1 cellular context compared by ENCODE assay signal in genomic region chr3:5428607-5429516, GRCh38.
TF ChIP-seq lines count a peak whose summit lies in the region.

No MANE protein-coding gene starts in this region.

TF ChIP-seq in K562, 482 proteins besides CTCF, POLR2A, EP300 and RAD21 (continued from another document and continues in another):
- peak; percentile 58; the same call in 1 of the 2 replicates for TF ChIP-seq ZNF263 (CRISPR knock-in tag; IDR thresholded peaks at IDR 0.05; ENCODE audit: borderline replicate concordance)
- no peak for TF ChIP-seq PCBP2 (IDR thresholded peaks at IDR 0.05; ENCODE audit: low read depth, low read length, poor library complexity, severe bottlenecking)
- TF ChIP-seq AFF4 (CRISPR knock-in tag; IDR thresholded peaks at IDR 0.05) = peak; percentile 88; the same call in 1 of the 2 replicates
- peak; percentile 83 for TF ChIP-seq EP400 (IDR thresholded peaks at IDR 0.05)
- peak; percentile 60; the same call in 1 of the 2 replicates for TF ChIP-seq OTX1 (CRISPR knock-in tag; IDR thresholded peaks at IDR 0.05)
- TF ChIP-seq PHF20 (IDR thresholded peaks at IDR 0.05; ENCODE audit: partially characterized antibody) = peak; percentile 28
- peak; percentile 97; the same call in 1 of the 2 replicates for TF ChIP-seq ILF3 (IDR thresholded peaks at IDR 0.05; ENCODE audit: borderline replicate concordance)
- peak; percentile 45; the same call in 1 of the 2 replicates for TF ChIP-seq L3MBTL2 (IDR thresholded peaks at IDR 0.05)
- TF ChIP-seq FOXJ2 (tag; IDR thresholded peaks at IDR 0.05) = peak; percentile 92
- TF ChIP-seq CC2D1A (IDR thresholded peaks at IDR 0.05) = peak; percentile 96
- peak; percentile 81 for TF ChIP-seq ESRRA (IDR thresholded peaks at IDR 0.05; ENCODE audit: borderline replicate concordance, low read depth)
- peak; percentile 22 for TF ChIP-seq ZFP36 (IDR thresholded peaks at IDR 0.05; ENCODE audit: low read depth, low read length, partially characterized antibody)
- TF ChIP-seq NELFE (IDR thresholded peaks at IDR 0.05; ENCODE audit: insufficient read depth, insufficient read length) = no peak
- TF ChIP-seq ETS1 (conservative IDR thresholded peaks at IDR 0.05; ENCODE audit: control insufficient read depth, low read depth, low read length) = peak; percentile 66; the same call in 1 of the 2 replicates
- TF ChIP-seq GABPA (tag; conservative IDR thresholded peaks at IDR 0.05; ENCODE audit: low read depth) = peak; percentile 68
- TF ChIP-seq ZNF609 (CRISPR knock-in tag; IDR thresholded peaks at IDR 0.05; ENCODE audit: borderline replicate concordance) = peak; percentile 93
- no peak for TF ChIP-seq POLR2B (IDR thresholded peaks at IDR 0.05; ENCODE audit: low read depth, partially characterized antibody)
- peak; percentile 98 for TF ChIP-seq GATA2 (CRISPR knock-in tag; IDR thresholded peaks at IDR 0.05)
- TF ChIP-seq HMG20B (CRISPR knock-in tag; IDR thresholded peaks at IDR 0.05) = 0 out of 2 replicates have a peak, but pooled peaks have one; percentile 70
- no peak; the same call in 1 of the 2 replicates for TF ChIP-seq ZNF274 (IDR thresholded peaks at IDR 0.05; ENCODE audit: borderline replicate concordance, low read depth, low read length)
- peak; percentile 82 for TF ChIP-seq BRD4 (IDR thresholded peaks at IDR 0.05)
- TF ChIP-seq BACH1 (tag; IDR thresholded peaks at IDR 0.05) = peak; percentile 96
- TF ChIP-seq TARDBP (IDR thresholded peaks at IDR 0.05) = peak; percentile 66; the same call in 1 of the 2 replicates
- peak; percentile 77; the same call in 1 of the 2 replicates for TF ChIP-seq RREB1 (CRISPR knock-in tag; IDR thresholded peaks at IDR 0.05)
- peak; percentile 87; the same call in 1 of the 2 replicates for TF ChIP-seq PATZ1 (CRISPR knock-in tag; IDR thresholded peaks at IDR 0.05; ENCODE audit: borderline replicate concordance)
- no peak for TF ChIP-seq RNF219 (CRISPR knock-in tag; IDR thresholded peaks at IDR 0.05)
- TF ChIP-seq SMAD4 (CRISPR knock-in tag; conservative IDR thresholded peaks at IDR 0.05) = peak; percentile 96
- peak; percentile 69; the same call in 1 of the 2 replicates for TF ChIP-seq ZKSCAN1 (IDR thresholded peaks at IDR 0.05; ENCODE audit: low read depth, low read length)
- TF ChIP-seq ZNF277 (CRISPR knock-in tag; IDR thresholded peaks at IDR 0.05; ENCODE audit: borderline replicate concordance) = no peak
- TF ChIP-seq ZNF140 (CRISPR knock-in tag; IDR thresholded peaks at IDR 0.05) = no peak
- peak; percentile 99 for TF ChIP-seq TCF3 (CRISPR knock-in tag; IDR thresholded peaks at IDR 0.05)
- TF ChIP-seq ZNF589 (CRISPR knock-in tag; IDR thresholded peaks at IDR 0.05; ENCODE audit: low read depth) = peak; percentile 98
- TF ChIP-seq C11orf30 (IDR thresholded peaks at IDR 0.05; ENCODE audit: low read depth) = peak; percentile 97
- peak; percentile 96 for TF ChIP-seq ZNF644 (tag; IDR thresholded peaks at IDR 0.05; ENCODE audit: low read depth)
- TF ChIP-seq HLTF (IDR thresholded peaks at IDR 0.05) = peak; percentile 64
- no peak for TF ChIP-seq ZBTB17 (CRISPR knock-in tag; IDR thresholded peaks at IDR 0.05)
- peak; percentile 90 for TF ChIP-seq NFRKB (IDR thresholded peaks at IDR 0.05; ENCODE audit: low read depth)
- TF ChIP-seq ELF4 (CRISPR knock-in tag; IDR thresholded peaks at IDR 0.05) = peak; percentile 90; the same call in 1 of the 2 replicates
